In genomic region chr16:19560078-19560477, GRCh38 we compare ENCODE assay signal across 25 cellular contexts.
"Had no signal": no experiment of that assay in that cellular context is flagged by ENCODE, and none has a peak within 500 bp of the region (broad histone marks: within the 10 kb centered on the region; RNA-seq: fewer than 3 reads in every experiment).

No MANE protein-coding gene starts in this region.

- H3K27ac Mint-ChIP-seq: naive B cell; natural killer cell; stimulated activated memory B cell treated with anti-CD40 and anti-IgM and Interleukin-4, amounts not matched to agents 10 μg/mL and 1 μg/mL and 100 μg/mL, for 72 hours; stimulated activated naive CD8-positive, alpha-beta T cell treated with anti-CD3 and anti-CD28 coated beads, Interleukin-15, amount 100 ng/mL, for 72 hours; type B pancreatic cell had no signal

- DNase-seq: natural killer cell; pancreas; right cardiac atrium; spleen; stimulated activated CD4-positive, alpha-beta T cell treated with anti-CD3 and anti-CD28 coated beads, Interleukin-12 subunit alpha, Interleukin-12 subunit beta, amount 100 ng/mL, for 4 hours; stimulated activated CD4-positive, alpha-beta T cell treated with anti-CD3 and anti-CD28 coated beads, Interleukin-1b, Interleukin-23, amount 100 ng/mL, for 48 hours; stimulated activated CD4-positive, alpha-beta T cell treated with anti-CD3 and anti-CD28 coated beads, Interleukin-4, amount 100 ng/mL, for 1 hour; stimulated activated CD4-positive, alpha-beta T cell treated with anti-CD3 and anti-CD28 coated beads, Interleukin-4, amount 100 ng/mL, for 4 hours; stimulated activated CD8-positive, alpha-beta memory T cell treated with anti-CD3 and anti-CD28 coated beads, Interleukin-4, amount 100 ng/mL, for 48 hours; stimulated activated naive CD8-positive, alpha-beta T cell treated with anti-CD3 and anti-CD28 coated beads, Interleukin-15, amount 100 ng/mL, for 72 hours; stimulated activated naive CD8-positive, alpha-beta T cell treated with anti-CD3 and anti-CD28 coated beads, Interleukin-15, Interleukin-2, amounts not matched to agents 100 U/mL and 50 U/mL, for 24 hours; testis; tibial artery; transverse colon; upper lobe of right lung; uterus had no signal

- H3K4me2 ChIP-seq: smooth muscle cell had no signal

- H3K9me3 Mint-ChIP-seq: natural killer cell; stimulated activated naive CD8-positive, alpha-beta T cell treated with anti-CD3 and anti-CD28 coated beads, Interleukin-15, amount 100 ng/mL, for 72 hours; type B pancreatic cell had no signal

- H3K9me3 ChIP-seq: neutrophil, pancreas, prostate gland, suprapubic skin, testis, tibial artery, transverse colon, upper lobe of right lung, uterus had no signal

- H3K27me3 ChIP-seq: neutrophil, pancreas, spleen, suprapubic skin, testis, tibial artery, transverse colon, upper lobe of right lung, uterus had no signal

- H3K36me3 ChIP-seq: prostate gland, uterus had no signal

- H3K36me3 Mint-ChIP-seq: naive B cell, natural killer cell had no signal

- H3K27me3 Mint-ChIP-seq: naive B cell; stimulated activated memory B cell treated with anti-CD40 and anti-IgM and Interleukin-4, amounts not matched to agents 10 μg/mL and 1 μg/mL and 100 μg/mL, for 72 hours; stimulated activated naive CD8-positive, alpha-beta T cell treated with anti-CD3 and anti-CD28 coated beads, Interleukin-15, amount 100 ng/mL, for 72 hours; type B pancreatic cell had no signal

- H3K4me1 ChIP-seq: pancreas, prostate gland, uterus had no signal

- ATAC-seq: natural killer cell; pancreas; right cardiac atrium; sciatic nerve; stimulated activated memory B cell treated with anti-CD40 and anti-IgM and Interleukin-4, amounts not matched to agents 10 μg/mL and 1 μg/mL and 100 μg/mL, for 72 hours; stimulated activated naive CD8-positive, alpha-beta T cell treated with anti-CD3 and anti-CD28 coated beads, Interleukin-15, amount 100 ng/mL, for 72 hours; stimulated activated naive CD8-positive, alpha-beta T cell treated with anti-CD3 and anti-CD28 coated beads, Interleukin-15, Interleukin-2, amounts not matched to agents 100 U/mL and 50 U/mL, for 24 hours; upper lobe of right lung had no signal

- H3K27ac ChIP-seq: neutrophil, pancreas, prostate gland, skin epidermis, spleen, suprapubic skin, testis, tibial artery, transverse colon, upper lobe of right lung, uterus had no signal

- H3K4me3 Mint-ChIP-seq: natural killer cell; stimulated activated memory B cell treated with anti-CD40 and anti-IgM and Interleukin-4, amounts not matched to agents 10 μg/mL and 1 μg/mL and 100 μg/mL, for 72 hours; stimulated activated naive CD8-positive, alpha-beta T cell treated with anti-CD3 and anti-CD28 coated beads, Interleukin-15, amount 100 ng/mL, for 72 hours; type B pancreatic cell had no signal

- H3K4me3 ChIP-seq: pancreas, prostate gland, skin epidermis, smooth muscle cell, spleen, suprapubic skin, testis, tibial artery, transverse colon, upper lobe of right lung, uterus had no signal
